ENCODE assay signal across 13 cellular contexts in genomic region chr6:399785-400517, GRCh38. TPM values are rescaled to one million over a fixed set of nuclear protein-coding genes. Genes with fewer than 3 reads are reported as not detected.
A peak's percentile ranks its signal among the peaks of the same experiment; 100 is the strongest.
DNase-seq lines count a peak whose midpoint lies in the region; ATAC-seq and TF ChIP-seq lines count a peak whose summit lies in the region.
"Had no signal": no experiment of that assay in that cellular context is flagged by ENCODE, and none has a peak within 500 bp of the region (broad histone marks: within the 10 kb centered on the region; RNA-seq: fewer than 3 reads in every experiment).

No MANE protein-coding gene starts in this region.

- no peak for TF ChIP-seq CTCF in lower lobe of right lung (IDR thresholded peaks at IDR 0.05)

- no peaks in the 10 kb centered on the region for H3K9me3 ChIP-seq in lower lobe of right lung
- H3K9me3 ChIP-seq: tibial artery had no signal

- H3K4me3 ChIP-seq in GM08714 (ENCODE audit: low read length) (peak overlapping the region; percentile 13; the same call in 1 of the 2 replicates), lower lobe of right lung (no peak overlapping the region)
- H3K4me3 ChIP-seq: lung, skin epidermis, tibial artery had no signal

- no peak overlapping the region for H3K27ac ChIP-seq in lower lobe of right lung
- H3K27ac ChIP-seq: tibial artery had no signal

- H3K4me3 Mint-ChIP-seq in activated naive CD4-positive, alpha-beta T cell treated with anti-CD3 and anti-CD28 coated beads, Interleukin-2, amount 10 ng/mL, durations not matched to agents 7 days and 5 days, result peak overlapping the region; percentile 54
- H3K4me3 Mint-ChIP-seq: H9 had no signal

- H3K27ac Mint-ChIP-seq in activated naive CD4-positive, alpha-beta T cell treated with anti-CD3 and anti-CD28 coated beads, Interleukin-2, amount 10 ng/mL, durations not matched to agents 7 days and 5 days, result peak overlapping the region; percentile 92
- H3K27ac Mint-ChIP-seq: H9 had no signal

- intact Hi-C loops in lower lobe of right lung (cut with DNase I), result no loop called here

- CTCF ChIA-PET in activated naive CD4-positive, alpha-beta T cell treated with anti-CD3 and anti-CD28 coated beads, Interleukin-2, amount 10 ng/mL, durations not matched to agents 7 days and 5 days (lab: Charles Lee), result interaction anchor here (0.6 to 1.5 kb wide), 8 partner anchors 10 to 211 kb away, joined by 3 to 10 read pairs (median 3); no protein-coding TSS in a partner anchor

- peaks cover 90% of the 10 kb centered on the region for H3K36me3 Mint-ChIP-seq in activated naive CD4-positive, alpha-beta T cell treated with anti-CD3 and anti-CD28 coated beads, Interleukin-2, amount 10 ng/mL, durations not matched to agents 7 days and 5 days

- DNase-seq in activated naive CD4-positive, alpha-beta T cell treated with anti-CD3 and anti-CD28 coated beads, Interleukin-2, amount 10 ng/mL, durations not matched to agents 7 days and 5 days, result peak; percentile 77
- no peak for DNase-seq in DMS53 treated with DMSO at 0.1 percent for 48 hours (lab: John Stamatoyannopoulos, UW; ENCODE audit: unreplicated experiment)
- no peak for DNase-seq in HuH-7.5 (ENCODE audit: low spot score)
- no peak for DNase-seq in lower lobe of right lung
- DNase-seq: H9, tibial artery had no signal

- peak; percentile 39 for ATAC-seq in GM19395 (IDR thresholded peaks at IDR 0.05; ENCODE audit: unreplicated experiment)
- ATAC-seq in HG03469 (IDR thresholded peaks at IDR 0.05; ENCODE audit: unreplicated experiment), result peak; percentile 34
- no peak for ATAC-seq in HG03097 (IDR thresholded peaks at IDR 0.05; ENCODE audit: low FRiP score, unreplicated experiment)
- no peak for ATAC-seq in lower lobe of right lung
- ATAC-seq: esophagus mucosa had no signal

- peaks cover 11% of the 10 kb centered on the region for H3K27me3 ChIP-seq in lower lobe of right lung (ENCODE audit: low read depth)

- no peaks in the 10 kb centered on the region for H3K9me3 Mint-ChIP-seq in activated naive CD4-positive, alpha-beta T cell treated with anti-CD3 and anti-CD28 coated beads, Interleukin-2, amount 10 ng/mL, durations not matched to agents 7 days and 5 days

- no peaks in the 10 kb centered on the region for H3K36me3 ChIP-seq in lower lobe of right lung
- H3K36me3 ChIP-seq: tibial artery had no signal

- H3K4me1 Mint-ChIP-seq in activated naive CD4-positive, alpha-beta T cell treated with anti-CD3 and anti-CD28 coated beads, Interleukin-2, amount 10 ng/mL, durations not matched to agents 7 days and 5 days, result peaks cover 95% of the 10 kb centered on the region
- H3K4me1 Mint-ChIP-seq: H9 had no signal

- peaks cover 5% of the 10 kb centered on the region for H3K4me1 ChIP-seq in lower lobe of right lung
- H3K4me1 ChIP-seq: tibial artery had no signal

- no peaks in the 10 kb centered on the region for H3K27me3 Mint-ChIP-seq in activated naive CD4-positive, alpha-beta T cell treated with anti-CD3 and anti-CD28 coated beads, Interleukin-2, amount 10 ng/mL, durations not matched to agents 7 days and 5 days

RNA-seq across cellular contexts. Expression of gene IRF4, which starts 8.4 kb away (rescaled TPM):
- 6.0 TPM for total RNA-seq in lower lobe of right lung

Comparison
In these comparisons a context has a peak if more than half of its experiments do, and no peak if none do; other contexts are left out.
1. ATAC-seq: peak in GM19395 (single experiment) and HG03469 (single experiment); none in HG03097 (single experiment) and lower lobe of right lung (0 of 2).